In the genomic region with DNA sequence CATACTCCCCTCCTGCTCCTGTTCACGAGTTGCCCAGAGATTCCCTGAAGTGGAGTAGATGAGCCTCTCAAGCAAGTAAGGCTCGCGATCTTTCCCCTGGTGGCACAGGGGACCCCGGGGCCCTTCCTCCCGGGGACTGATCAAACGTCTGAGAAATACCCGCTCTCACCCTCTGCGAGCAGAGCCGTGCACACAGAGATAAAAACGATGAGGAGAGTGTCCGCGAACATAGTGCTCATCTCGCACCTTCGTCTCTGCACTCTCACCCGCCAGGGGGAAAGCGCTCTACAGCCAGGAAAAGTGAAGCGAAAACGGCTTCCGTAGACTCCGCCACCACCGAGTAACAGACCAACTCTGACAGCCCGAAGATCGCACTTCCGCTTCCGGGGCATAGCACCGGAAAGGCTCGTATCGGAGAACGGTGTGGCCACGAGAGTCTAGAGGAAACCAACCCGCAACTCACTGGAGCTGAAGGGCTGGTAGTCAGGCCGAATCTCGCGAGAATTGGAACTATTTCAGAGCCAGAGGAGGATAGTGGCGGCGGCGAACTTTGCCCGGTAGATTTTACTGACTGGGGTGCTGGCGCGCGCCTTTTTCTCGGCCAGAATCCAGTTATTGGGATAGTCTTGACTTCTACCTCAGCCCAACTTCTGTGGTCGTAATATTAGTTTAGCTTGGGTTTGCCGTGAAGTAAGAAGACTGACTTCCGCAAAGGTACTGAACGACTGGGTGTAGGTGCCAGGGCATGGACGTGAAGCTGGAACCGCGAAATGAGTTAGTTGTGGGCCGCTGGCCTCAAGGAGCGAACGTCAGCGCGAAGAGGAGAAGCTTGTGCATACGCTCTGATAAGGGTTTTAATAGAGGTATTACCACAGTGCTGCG, we compare ENCODE assay signal across 8 cellular contexts. TPM values are rescaled to one million over a fixed set of nuclear protein-coding genes. Genes with fewer than 3 reads are reported as not detected.
DNase-seq lines count a peak whose midpoint lies in the region; ATAC-seq and TF ChIP-seq lines count a peak whose summit lies in the region.

A gene with protein sequence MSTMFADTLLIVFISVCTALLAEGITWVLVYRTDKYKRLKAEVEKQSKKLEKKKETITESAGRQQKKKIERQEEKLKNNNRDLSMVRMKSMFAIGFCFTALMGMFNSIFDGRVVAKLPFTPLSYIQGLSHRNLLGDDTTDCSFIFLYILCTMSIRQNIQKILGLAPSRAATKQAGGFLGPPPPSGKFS (minus strand): TSS at position 356 of the 882 bp plus-strand sequence. CDS start 117 bp downstream, at position 239.

- DNase-seq in AG04450 (ENCODE audit: low read depth, low spot score): peak; percentile 97
- DNase-seq in NCI-H2227 (lab: John Stamatoyannopoulos, UW; ENCODE audit: unreplicated experiment): peak; percentile 98
- peak; percentile 95 for DNase-seq in WERI-Rb-1
- peak; percentile 97 for DNase-seq in mammary epithelial cell

- 1% methylated on average over 41 of the region's 56 CpGs for WGBS in mammary epithelial cell (ENCODE audit: low coverage, missing lambda C conversion rate)

- H3K27me3 ChIP-seq in AG04450 (ENCODE audit: control insufficient read depth, insufficient read depth, low read length): no peaks in the 10 kb centered on the region
- no peaks in the 10 kb centered on the region for H3K27me3 ChIP-seq in WERI-Rb-1 (ENCODE audit: insufficient read depth, low read depth, severe bottlenecking)
- H3K27me3 ChIP-seq in mammary epithelial cell (ENCODE audit: insufficient read depth, low read length): no peaks in the 10 kb centered on the region
- H3K27me3 ChIP-seq in iPS-20b (ENCODE audit: insufficient read depth, low read length): no peaks in the 10 kb centered on the region

- H3K4me2 ChIP-seq in mammary epithelial cell (ENCODE audit: insufficient read depth, low read depth, low read length): peak within 1 kb of the TSS; percentile 97

- peaks cover 27% of the 10 kb centered on the region for H3K4me1 ChIP-seq in mammary epithelial cell (ENCODE audit: insufficient read depth, low read length)
- peaks cover 8% of the 10 kb centered on the region for H3K4me1 ChIP-seq in iPS-20b (ENCODE audit: insufficient read depth, low read length)

- ATAC-seq in GM18870 (IDR thresholded peaks at IDR 0.05; ENCODE audit: unreplicated experiment) (peak; percentile 100), HG03135 (IDR thresholded peaks at IDR 0.05; ENCODE audit: unreplicated experiment) (peak; percentile 99)

- H3K9ac ChIP-seq in mammary epithelial cell (ENCODE audit: insufficient read depth, low read length) (peak within 1 kb of the TSS; percentile 93), iPS-20b (ENCODE audit: low read depth, low read length) (peak within 1 kb of the TSS; percentile 95)

- dilution Hi-C loops in mammary epithelial cell (cut with HindIII; ENCODE audit: low sequenced_read_pairs): loop anchor here (5.0 kb wide), 1 partner anchor 59 kb away; the partner anchor contains the start of gene UCK2

- TF ChIP-seq CTCF in AG04450 (IDR thresholded peaks at IDR 0.05; ENCODE audit: low read depth, low read length): peak; percentile 36
- TF ChIP-seq CTCF in WERI-Rb-1 (IDR thresholded peaks at IDR 0.05; ENCODE audit: low read depth, low read length): peak; percentile 15; the same call in 1 of the 2 replicates
- peak in 1 of 2 donors; percentile 33 for TF ChIP-seq CTCF in mammary epithelial cell (conservative IDR thresholded peaks at IDR 0.05 in 1 of 2, IDR thresholded peaks at IDR 0.05 in 1 of 2; ENCODE audit: extremely low read depth in 1 of 2, insufficient read depth in 1 of 2, low read depth in 1 of 2, low read length in 2 of 2)

- no TSS peak for BruUV-seq in mammary epithelial cell (replicated peaks; lab: Mats Ljungman, UMichigan)

- CTCF ChIA-PET in AG04450 (lab: Charles Lee): interaction anchor here (0.5 to 4.0 kb wide), 9 partner anchors 58 to 156 kb away, joined by 3 to 24 read pairs (median 4); no protein-coding TSS in a partner anchor
- CTCF ChIA-PET in mammary epithelial cell (lab: Charles Lee; ENCODE audit: low non-redundant PET): interaction anchor here (0.8 to 1.3 kb wide), 2 partner anchors 115 to 130 kb away, joined by 3 to 8 read pairs; no protein-coding TSS in a partner anchor

- POLR2A ChIA-PET in AG04450 (lab: Yijun Ruan, JAX): interaction anchor here (0.9 to 2.2 kb wide), 8 partner anchors 60 to 144 kb away, joined by 3 to 20 read pairs (median 6); partner anchors contain the start of gene UCK2

- H3K27ac ChIP-seq in AG04450 (ENCODE audit: low read depth, low read length) (peak within 1 kb of the TSS; percentile 94), WERI-Rb-1 (peak within 1 kb of the TSS; percentile 91), mammary epithelial cell (ENCODE audit: insufficient read depth, low read depth, low read length) (peak within 1 kb of the TSS; percentile 88), iPS-20b (ENCODE audit: low read length) (peak within 1 kb of the TSS; percentile 60), skin epidermis (peak within 1 kb of the TSS; percentile 14 to 97 (median 89))

- in situ Hi-C loops in mammary epithelial cell (cut with MboI; ENCODE audit: low sequenced_read_pairs in 2 of 2): loop anchor here in 1 of 2 donors (10.0 kb wide), 1 partner anchor 56 kb away; the partner anchor contains the start of gene UCK2

- intact Hi-C loops in mammary epithelial cell (cut with micrococcal nuclease): loop anchor here (1.0 to 2.0 kb wide), 5 partner anchors 61 to 168 kb away; partner anchors contain the start of gene MGST3

- peaks cover 65% of the 10 kb centered on the region for H3K79me2 ChIP-seq in mammary epithelial cell (ENCODE audit: insufficient read depth, low read length)

- H4K20me1 ChIP-seq in mammary epithelial cell (ENCODE audit: insufficient read depth, low read length): no peaks in the 10 kb centered on the region

- peak within 1 kb of the TSS; percentile 95 for H2AFZ ChIP-seq in mammary epithelial cell (ENCODE audit: low read depth, low read length)

- H3K9me3 ChIP-seq in AG04450 (ENCODE audit: control insufficient read depth, insufficient read depth, low read length): no peaks in the 10 kb centered on the region
- no peaks in the 10 kb centered on the region for H3K9me3 ChIP-seq in WERI-Rb-1 (ENCODE audit: severe bottlenecking)
- H3K9me3 ChIP-seq in mammary epithelial cell (replicated peaks; ENCODE audit: insufficient read depth, low read length): no peaks in the 10 kb centered on the region
- no peaks in the 10 kb centered on the region for H3K9me3 ChIP-seq in iPS-20b (ENCODE audit: insufficient read depth, low read depth, low read length)

- H3K36me3 ChIP-seq in WERI-Rb-1 (peaks cover 40% of the 10 kb centered on the region), mammary epithelial cell (ENCODE audit: insufficient read depth, low read length) (peaks cover 4% of the 10 kb centered on the region), iPS-20b (ENCODE audit: insufficient read depth, low read depth, low read length) (peaks cover 30% of the 10 kb centered on the region)

- H3K4me3 ChIP-seq in AG04450 (ENCODE audit: low read depth, low read length) (peak within 1 kb of the TSS; percentile 88), WERI-Rb-1 (ENCODE audit: low read depth, low read length) (peak within 1 kb of the TSS; percentile 90), mammary epithelial cell (replicated peaks in 1 of 3; ENCODE audit: insufficient read depth in 1 of 3, low read depth in 2 of 3, low read length in 3 of 3) (peak within 1 kb of the TSS; percentile 66 to 87 (median 82)), iPS-20b (ENCODE audit: low read length) (peak within 1 kb of the TSS; percentile 96), skin epidermis (peak within 1 kb of the TSS; percentile 45 to 87 (median 79))

RNA-seq across cellular contexts. Expression of the gene that starts here (rescaled TPM):
- polyA plus RNA-seq in AG04450 (2011; rRNA removed): 188 and 200 TPM in 2 replicates
- polyA minus RNA-seq in AG04450 (2011; rRNA and poly(A)+ RNA removed): 93.0 and 104 TPM in 2 replicates
- 10 to 100 TPM; 79.0 to 80.9 TPM for total RNA-seq in mammary epithelial cell
- polyA plus RNA-seq in mammary epithelial cell: 95.7 TPM
- polyA minus RNA-seq in mammary epithelial cell: 36.6 TPM

Comparison
In these comparisons a context has a peak if more than half of its experiments do, and no peak if none do; other contexts are left out.
1. Peak in every context shown above with its lines: DNase-seq, ATAC-seq, H3K4me3 ChIP-seq and H3K27ac ChIP-seq.